In genomic region chr12:82912406-82912805, GRCh38 we compare ENCODE assay signal across 22 cellular contexts.
DNase-seq lines count a peak whose midpoint lies in the region; ATAC-seq, FAIRE-seq and TF ChIP-seq lines count a peak whose summit lies in the region.
"Had no signal": no experiment of that assay in that cellular context is flagged by ENCODE, and none has a peak within 500 bp of the region (broad histone marks: within the 10 kb centered on the region; RNA-seq: fewer than 3 reads in every experiment).

No MANE protein-coding gene starts in this region.

- CTCF ChIA-PET in IMR-90 (lab: Yijun Ruan, JAX), result no interaction called here

- H3K4me3 ChIP-seq in AG10803 (ENCODE audit: low read length) (no peak overlapping the region), IMR-90 (ENCODE audit: insufficient read depth, low read depth, low read length) (no peak overlapping the region), bronchial epithelial cell (ENCODE audit: low read depth, low read length) (no peak overlapping the region)
- H3K4me3 ChIP-seq: GM12878 had no signal

- H3K14ac ChIP-seq in IMR-90 (replicated peaks; ENCODE audit: low read depth, low read length), result no peak overlapping the region

- H3K9ac ChIP-seq in IMR-90 (ENCODE audit: low read depth, low read length), result no peak overlapping the region

- H2AFZ ChIP-seq in IMR-90 (replicated peaks; ENCODE audit: low read length, poor library complexity), result no peak overlapping the region

- DNase-seq in AG10803 (ENCODE audit: low read depth), result peak; percentile 22
- DNase-seq in IMR-90, result peak; percentile 4
- DNase-seq in bronchial epithelial cell (ENCODE audit: low read depth), result peak; percentile 75
- DNase-seq in glutamatergic neuron, result no peak
- no peak for DNase-seq in mucosa of gallbladder (ENCODE audit: low spot score)
- no peak for DNase-seq in activated CD4-positive, alpha-beta T cell treated with anti-CD3 and anti-CD28 coated beads, Interleukin-2, amount 50 U/mL, for 4 hours
- no peak for DNase-seq in NCI-H1092 (lab: John Stamatoyannopoulos, UW)
- no peak for DNase-seq in SK-N-DZ (ENCODE audit: low spot score)
- DNase-seq: activated CD4-positive, alpha-beta T cell treated with anti-CD3 and anti-CD28 coated beads, Interleukin-2, amount 50 U/mL, for 1 hour; activated gamma-delta T cell; amygdala; CD4-positive, CD25-positive, alpha-beta regulatory T cell; DMS153; GDM1; HCEC 1CT; MV-4-11; NCI-H2081 treated with DMSO at 0.1 percent for 48 hours; SHP77 treated with DMSO at 0.1 percent for 48 hours; T-helper 17 cell had no signal

- POLR2A ChIA-PET in IMR-90 (lab: Charles Lee; ENCODE audit: unreplicated experiment), result no interaction called here

- H4K20me1 ChIP-seq in IMR-90 (ENCODE audit: insufficient read depth, low read length), result no peaks in the 10 kb centered on the region

- TF ChIP-seq RAD21 in IMR-90 (IDR thresholded peaks at IDR 0.05; ENCODE audit: low read length), result no peak

- H2BK15ac ChIP-seq in IMR-90 (ENCODE audit: low read depth, low read length), result no peak overlapping the region

- H3K27me3 ChIP-seq in IMR-90 (ENCODE audit: control insufficient read depth, insufficient read depth, low read length) (no peaks in the 10 kb centered on the region), bronchial epithelial cell (ENCODE audit: control insufficient read depth, insufficient read depth, low read length) (no peaks in the 10 kb centered on the region)

- peaks cover 5% of the 10 kb centered on the region for H3K9me3 Mint-ChIP-seq in glutamatergic neuron (ENCODE audit: unreplicated experiment)
- H3K9me3 Mint-ChIP-seq: IgD-negative memory B cell had no signal

- H3K18ac ChIP-seq in IMR-90 (ENCODE audit: low read depth, low read length), result no peak overlapping the region

- in situ Hi-C loops in IMR-90 (cut with MboI; ENCODE audit: low sequenced_read_pairs), result no loop called here

- H3K36me3 ChIP-seq in IMR-90 (ENCODE audit: control insufficient read depth, insufficient read depth, low read length) (no peaks in the 10 kb centered on the region), bronchial epithelial cell (ENCODE audit: control insufficient read depth, insufficient read depth, low read length) (no peaks in the 10 kb centered on the region)

- no peak overlapping the region for H2BK5ac ChIP-seq in IMR-90 (ENCODE audit: low read depth, low read length, poor library complexity, severe bottlenecking)

- no peak overlapping the region for H2BK120ac ChIP-seq in IMR-90 (ENCODE audit: low read depth, low read length)

- BruUV-seq in IMR-90 (replicated peaks; lab: Mats Ljungman, UMichigan), result no TSS peak

- no peak overlapping the region for H2AK9ac ChIP-seq in IMR-90 (replicated peaks; ENCODE audit: low read depth, low read length, poor library complexity)

- intact Hi-C loops in IMR-90 (cut with micrococcal nuclease), result no loop called here

- no peaks in the 10 kb centered on the region for H3K4me1 ChIP-seq in IMR-90 (ENCODE audit: control insufficient read depth, insufficient read depth, low read length)

- no peak overlapping the region for H3K23ac ChIP-seq in IMR-90 (ENCODE audit: low read depth, low read length)

- H4K91ac ChIP-seq in IMR-90 (ENCODE audit: insufficient read depth, low read depth, low read length), result no peak overlapping the region

- H3K4me1 Mint-ChIP-seq in glutamatergic neuron (ENCODE audit: low read depth, unreplicated experiment), result peaks cover 19% of the 10 kb centered on the region
- H3K4me1 Mint-ChIP-seq: CD4-positive, CD25-positive, alpha-beta regulatory T cell; IgD-negative memory B cell; T-helper 17 cell had no signal

- TF ChIP-seq POLR2A in IMR-90 (IDR thresholded peaks at IDR 0.05; ENCODE audit: low read depth, low read length), result no peak

- H3K36me3 Mint-ChIP-seq in glutamatergic neuron (ENCODE audit: unreplicated experiment), result no peaks in the 10 kb centered on the region
- H3K36me3 Mint-ChIP-seq: CD4-positive, CD25-positive, alpha-beta regulatory T cell; IgD-negative memory B cell had no signal

- TF ChIP-seq CTCF in AG10803 (conservative IDR thresholded peaks at IDR 0.05; ENCODE audit: low read length) (no peak), IMR-90 (conservative IDR thresholded peaks at IDR 0.05; ENCODE audit: low read depth, low read length) (no peak), bronchial epithelial cell (IDR thresholded peaks at IDR 0.05; ENCODE audit: insufficient read depth, low read length, severe bottlenecking) (no peak), glutamatergic neuron (IDR thresholded peaks at IDR 0.05; ENCODE audit: partially characterized antibody, unreplicated experiment) (no peak)

- H3K9me3 ChIP-seq in IMR-90 (ENCODE audit: control insufficient read depth, insufficient read depth, low read length), result no peaks in the 10 kb centered on the region

- H3K4me3 Mint-ChIP-seq in glutamatergic neuron (ENCODE audit: unreplicated experiment), result peak overlapping the region; percentile 42
- H3K4me3 Mint-ChIP-seq: CD4-positive, CD25-positive, alpha-beta regulatory T cell; IgD-negative memory B cell; T-helper 17 cell had no signal

- H3K9me1 ChIP-seq in IMR-90 (ENCODE audit: insufficient read depth, low read length), result no peaks in the 10 kb centered on the region

- H3K27ac ChIP-seq in IMR-90 (ENCODE audit: insufficient read depth, low read length), result no peak overlapping the region
- H3K27ac ChIP-seq: VCaP had no signal

- ATAC-seq in IMR-90 (ENCODE audit: low read depth), result no peak
- ATAC-seq: GM12878, T-helper 17 cell had no signal

- dilution Hi-C loops in IMR-90 (cut with HindIII; ENCODE audit: low sequenced_read_pairs, unreplicated experiment), result no loop called here

- no peak overlapping the region for H2BK20ac ChIP-seq in IMR-90 (ENCODE audit: low read depth, low read length)

- no peak overlapping the region for H3K56ac ChIP-seq in IMR-90 (ENCODE audit: extremely low read depth, insufficient read depth, low read length)

- H4K5ac ChIP-seq in IMR-90 (ENCODE audit: low read depth, low read length), result no peak overlapping the region

- no peaks in the 10 kb centered on the region for H3K79me1 ChIP-seq in IMR-90 (ENCODE audit: low read depth in 1 of 2, low read length in 2 of 2)

- peak overlapping the region; percentile 8 for H3K27ac Mint-ChIP-seq in glutamatergic neuron (ENCODE audit: unreplicated experiment)
- H3K27ac Mint-ChIP-seq: CD4-positive, CD25-positive, alpha-beta regulatory T cell; IgD-negative memory B cell; T-helper 17 cell had no signal

- no peak overlapping the region for H4K8ac ChIP-seq in IMR-90 (ENCODE audit: low read depth in 2 of 2, low read length in 2 of 2)

- H3K27me3 Mint-ChIP-seq in glutamatergic neuron (ENCODE audit: unreplicated experiment), result peaks cover 2% of the 10 kb centered on the region
- H3K27me3 Mint-ChIP-seq: CD4-positive, CD25-positive, alpha-beta regulatory T cell; IgD-negative memory B cell; T-helper 17 cell had no signal

- no peak overlapping the region for H3K4me2 ChIP-seq in IMR-90 (ENCODE audit: low read depth, low read length)

- no peak overlapping the region for H3K4ac ChIP-seq in IMR-90 (ENCODE audit: low read depth, low read length)

- WGBS in IMR-90 (ENCODE audit: extremely low coverage in 2 of 2, insufficient read length in 1 of 2), 2 experiments, result no CpG with 5 or more reads among the region's 1 CpG

- FAIRE-seq in bronchial epithelial cell (lab: Jason Lieb, UNC), result no peak
- FAIRE-seq: GM12878 had no signal

- H2AK5ac ChIP-seq in IMR-90 (ENCODE audit: low read depth, low read length), result no peak overlapping the region

TF ChIP-seq in IMR-90, 13 proteins besides CTCF, POLR2A, EP300 and RAD21:
- TF ChIP-seq MAFK (IDR thresholded peaks at IDR 0.05; ENCODE audit: low read depth, low read length), result no peak
- TF ChIP-seq ELK1 (IDR thresholded peaks at IDR 0.05; ENCODE audit: borderline replicate concordance, low read depth, low read length), result no peak

Comparison
In these comparisons a context has a peak if more than half of its experiments do, and no peak if none do; other contexts are left out.
1. DNase-seq: peak in AG10803 (single experiment), IMR-90 (single experiment) and bronchial epithelial cell (single experiment); none in glutamatergic neuron (single experiment), mucosa of gallbladder (single experiment), activated CD4-positive, alpha-beta T cell treated with anti-CD3 and anti-CD28 coated beads, Interleukin-2, amount 50 U/mL, for 4 hours (0 of 2), NCI-H1092 (single experiment) and SK-N-DZ (single experiment).